Comparison of ENCODE assay signal across 9 cellular contexts in genomic region chr3:157540656-157541055, GRCh38. TPM values are rescaled to one million over a fixed set of nuclear protein-coding genes. Genes with fewer than 3 reads are reported as not detected.
"Had no signal": no experiment of that assay in that cellular context is flagged by ENCODE, and none has a peak within 500 bp of the region (broad histone marks: within the 10 kb centered on the region; RNA-seq: fewer than 3 reads in every experiment).

No MANE protein-coding gene starts in this region.

- H3K4me3 ChIP-seq: GM23248, HAP-1, K562 had no signal

- H3K9ac ChIP-seq: GM23248 had no signal

- H3K9me3 ChIP-seq: HAP-1 had no signal

- H3K36me3 ChIP-seq: HAP-1 had no signal

- H3K27ac Mint-ChIP-seq: HFFc6 had no signal

- H3K4me3 Mint-ChIP-seq: HFFc6 had no signal

- H2AFZ ChIP-seq: GM23248 had no signal

- H3K27ac ChIP-seq: GM23248, HL-60 had no signal

- DNase-seq: GM23248, GOT3, H7, HFFc6 had no signal

- H3K4me1 ChIP-seq: HAP-1 had no signal

- ATAC-seq: HCT116, HepG2, K562 had no signal

RNA-seq across cellular contexts. Expression of gene VEPH1, which starts 37.4 kb away (rescaled TPM):
- total RNA-seq: HepG2 had no signal
- polyA plus RNA-seq: HepG2 had no signal
